ENCODE assay signal across 1 cellular context in the genomic region with DNA sequence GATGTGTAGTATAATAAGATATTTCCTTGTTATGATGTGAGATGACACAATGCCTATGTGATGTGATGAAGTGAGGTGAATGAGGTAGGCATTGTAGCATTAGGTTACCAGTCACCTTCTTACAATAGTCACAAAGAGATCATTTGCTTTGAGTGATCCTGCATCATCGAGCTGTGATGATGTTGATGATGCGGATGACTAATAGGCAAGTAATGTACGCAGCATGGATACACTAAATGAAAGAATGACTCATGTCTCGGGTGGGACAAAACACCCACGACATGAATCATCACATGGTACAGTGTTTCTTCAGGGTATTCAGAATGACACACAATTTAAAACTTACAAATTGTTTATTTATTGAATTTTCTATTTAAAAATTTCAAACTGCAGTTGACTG.
TF ChIP-seq lines count a peak whose summit lies in the region.

No MANE protein-coding gene starts in this region.

TF ChIP-seq in GM12878, 131 proteins besides CTCF, POLR2A, EP300 and RAD21 (continued from another document):
- TF ChIP-seq, protein P1, sequence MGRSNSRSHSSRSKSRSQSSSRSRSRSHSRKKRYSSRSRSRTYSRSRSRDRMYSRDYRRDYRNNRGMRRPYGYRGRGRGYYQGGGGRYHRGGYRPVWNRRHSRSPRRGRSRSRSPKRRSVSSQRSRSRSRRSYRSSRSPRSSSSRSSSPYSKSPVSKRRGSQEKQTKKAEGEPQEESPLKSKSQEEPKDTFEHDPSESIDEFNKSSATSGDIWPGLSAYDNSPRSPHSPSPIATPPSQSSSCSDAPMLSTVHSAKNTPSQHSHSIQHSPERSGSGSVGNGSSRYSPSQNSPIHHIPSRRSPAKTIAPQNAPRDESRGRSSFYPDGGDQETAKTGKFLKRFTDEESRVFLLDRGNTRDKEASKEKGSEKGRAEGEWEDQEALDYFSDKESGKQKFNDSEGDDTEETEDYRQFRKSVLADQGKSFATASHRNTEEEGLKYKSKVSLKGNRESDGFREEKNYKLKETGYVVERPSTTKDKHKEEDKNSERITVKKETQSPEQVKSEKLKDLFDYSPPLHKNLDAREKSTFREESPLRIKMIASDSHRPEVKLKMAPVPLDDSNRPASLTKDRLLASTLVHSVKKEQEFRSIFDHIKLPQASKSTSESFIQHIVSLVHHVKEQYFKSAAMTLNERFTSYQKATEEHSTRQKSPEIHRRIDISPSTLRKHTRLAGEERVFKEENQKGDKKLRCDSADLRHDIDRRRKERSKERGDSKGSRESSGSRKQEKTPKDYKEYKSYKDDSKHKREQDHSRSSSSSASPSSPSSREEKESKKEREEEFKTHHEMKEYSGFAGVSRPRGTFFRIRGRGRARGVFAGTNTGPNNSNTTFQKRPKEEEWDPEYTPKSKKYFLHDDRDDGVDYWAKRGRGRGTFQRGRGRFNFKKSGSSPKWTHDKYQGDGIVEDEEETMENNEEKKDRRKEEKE (IDR thresholded peaks at IDR 0.05), result no peak
- TF ChIP-seq, protein P2, sequence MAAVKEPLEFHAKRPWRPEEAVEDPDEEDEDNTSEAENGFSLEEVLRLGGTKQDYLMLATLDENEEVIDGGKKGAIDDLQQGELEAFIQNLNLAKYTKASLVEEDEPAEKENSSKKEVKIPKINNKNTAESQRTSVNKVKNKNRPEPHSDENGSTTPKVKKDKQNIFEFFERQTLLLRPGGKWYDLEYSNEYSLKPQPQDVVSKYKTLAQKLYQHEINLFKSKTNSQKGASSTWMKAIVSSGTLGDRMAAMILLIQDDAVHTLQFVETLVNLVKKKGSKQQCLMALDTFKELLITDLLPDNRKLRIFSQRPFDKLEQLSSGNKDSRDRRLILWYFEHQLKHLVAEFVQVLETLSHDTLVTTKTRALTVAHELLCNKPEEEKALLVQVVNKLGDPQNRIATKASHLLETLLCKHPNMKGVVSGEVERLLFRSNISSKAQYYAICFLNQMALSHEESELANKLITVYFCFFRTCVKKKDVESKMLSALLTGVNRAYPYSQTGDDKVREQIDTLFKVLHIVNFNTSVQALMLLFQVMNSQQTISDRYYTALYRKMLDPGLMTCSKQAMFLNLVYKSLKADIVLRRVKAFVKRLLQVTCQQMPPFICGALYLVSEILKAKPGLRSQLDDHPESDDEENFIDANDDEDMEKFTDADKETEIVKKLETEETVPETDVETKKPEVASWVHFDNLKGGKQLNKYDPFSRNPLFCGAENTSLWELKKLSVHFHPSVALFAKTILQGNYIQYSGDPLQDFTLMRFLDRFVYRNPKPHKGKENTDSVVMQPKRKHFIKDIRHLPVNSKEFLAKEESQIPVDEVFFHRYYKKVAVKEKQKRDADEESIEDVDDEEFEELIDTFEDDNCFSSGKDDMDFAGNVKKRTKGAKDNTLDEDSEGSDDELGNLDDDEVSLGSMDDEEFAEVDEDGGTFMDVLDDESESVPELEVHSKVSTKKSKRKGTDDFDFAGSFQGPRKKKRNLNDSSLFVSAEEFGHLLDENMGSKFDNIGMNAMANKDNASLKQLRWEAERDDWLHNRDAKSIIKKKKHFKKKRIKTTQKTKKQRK (IDR thresholded peaks at IDR 0.05; ENCODE audit: low read depth, low read length), result no peak
- TF ChIP-seq YBX1 (IDR thresholded peaks at IDR 0.05) (no peak), EED (IDR thresholded peaks at IDR 0.05; ENCODE audit: low read depth) (no peak), ATF7 (IDR thresholded peaks at IDR 0.05; ENCODE audit: low read depth) (peak; percentile 39; the same call in 1 of the 2 replicates), ZNF207 (IDR thresholded peaks at IDR 0.05; ENCODE audit: borderline replicate concordance) (no peak), CHD2 (IDR thresholded peaks at IDR 0.05; ENCODE audit: borderline replicate concordance, low read depth, low read length) (no peak), MTA2 (IDR thresholded peaks at IDR 0.05; ENCODE audit: low read depth) (no peak), FOXK2 (IDR thresholded peaks at IDR 0.05) (no peak), HDGF (IDR thresholded peaks at IDR 0.05) (no peak), CREM (IDR thresholded peaks at IDR 0.05; ENCODE audit: low read depth) (peak; percentile 38; the same call in 1 of the 2 replicates), GABPA (IDR thresholded peaks at IDR 0.05; ENCODE audit: low read depth) (no peak), CREB1 (IDR thresholded peaks at IDR 0.05; ENCODE audit: low read depth) (peak; percentile 48; the same call in 1 of the 2 replicates)
- TF ChIP-seq, protein P3, sequence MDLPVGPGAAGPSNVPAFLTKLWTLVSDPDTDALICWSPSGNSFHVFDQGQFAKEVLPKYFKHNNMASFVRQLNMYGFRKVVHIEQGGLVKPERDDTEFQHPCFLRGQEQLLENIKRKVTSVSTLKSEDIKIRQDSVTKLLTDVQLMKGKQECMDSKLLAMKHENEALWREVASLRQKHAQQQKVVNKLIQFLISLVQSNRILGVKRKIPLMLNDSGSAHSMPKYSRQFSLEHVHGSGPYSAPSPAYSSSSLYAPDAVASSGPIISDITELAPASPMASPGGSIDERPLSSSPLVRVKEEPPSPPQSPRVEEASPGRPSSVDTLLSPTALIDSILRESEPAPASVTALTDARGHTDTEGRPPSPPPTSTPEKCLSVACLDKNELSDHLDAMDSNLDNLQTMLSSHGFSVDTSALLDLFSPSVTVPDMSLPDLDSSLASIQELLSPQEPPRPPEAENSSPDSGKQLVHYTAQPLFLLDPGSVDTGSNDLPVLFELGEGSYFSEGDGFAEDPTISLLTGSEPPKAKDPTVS (IDR thresholded peaks at IDR 0.05; ENCODE audit: low read depth, low read length), result no peak
- TF ChIP-seq, protein P4, sequence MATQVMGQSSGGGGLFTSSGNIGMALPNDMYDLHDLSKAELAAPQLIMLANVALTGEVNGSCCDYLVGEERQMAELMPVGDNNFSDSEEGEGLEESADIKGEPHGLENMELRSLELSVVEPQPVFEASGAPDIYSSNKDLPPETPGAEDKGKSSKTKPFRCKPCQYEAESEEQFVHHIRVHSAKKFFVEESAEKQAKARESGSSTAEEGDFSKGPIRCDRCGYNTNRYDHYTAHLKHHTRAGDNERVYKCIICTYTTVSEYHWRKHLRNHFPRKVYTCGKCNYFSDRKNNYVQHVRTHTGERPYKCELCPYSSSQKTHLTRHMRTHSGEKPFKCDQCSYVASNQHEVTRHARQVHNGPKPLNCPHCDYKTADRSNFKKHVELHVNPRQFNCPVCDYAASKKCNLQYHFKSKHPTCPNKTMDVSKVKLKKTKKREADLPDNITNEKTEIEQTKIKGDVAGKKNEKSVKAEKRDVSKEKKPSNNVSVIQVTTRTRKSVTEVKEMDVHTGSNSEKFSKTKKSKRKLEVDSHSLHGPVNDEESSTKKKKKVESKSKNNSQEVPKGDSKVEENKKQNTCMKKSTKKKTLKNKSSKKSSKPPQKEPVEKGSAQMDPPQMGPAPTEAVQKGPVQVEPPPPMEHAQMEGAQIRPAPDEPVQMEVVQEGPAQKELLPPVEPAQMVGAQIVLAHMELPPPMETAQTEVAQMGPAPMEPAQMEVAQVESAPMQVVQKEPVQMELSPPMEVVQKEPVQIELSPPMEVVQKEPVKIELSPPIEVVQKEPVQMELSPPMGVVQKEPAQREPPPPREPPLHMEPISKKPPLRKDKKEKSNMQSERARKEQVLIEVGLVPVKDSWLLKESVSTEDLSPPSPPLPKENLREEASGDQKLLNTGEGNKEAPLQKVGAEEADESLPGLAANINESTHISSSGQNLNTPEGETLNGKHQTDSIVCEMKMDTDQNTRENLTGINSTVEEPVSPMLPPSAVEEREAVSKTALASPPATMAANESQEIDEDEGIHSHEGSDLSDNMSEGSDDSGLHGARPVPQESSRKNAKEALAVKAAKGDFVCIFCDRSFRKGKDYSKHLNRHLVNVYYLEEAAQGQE (IDR thresholded peaks at IDR 0.05; ENCODE audit: low read depth, low read length), result no peak
- TF ChIP-seq, protein P5, sequence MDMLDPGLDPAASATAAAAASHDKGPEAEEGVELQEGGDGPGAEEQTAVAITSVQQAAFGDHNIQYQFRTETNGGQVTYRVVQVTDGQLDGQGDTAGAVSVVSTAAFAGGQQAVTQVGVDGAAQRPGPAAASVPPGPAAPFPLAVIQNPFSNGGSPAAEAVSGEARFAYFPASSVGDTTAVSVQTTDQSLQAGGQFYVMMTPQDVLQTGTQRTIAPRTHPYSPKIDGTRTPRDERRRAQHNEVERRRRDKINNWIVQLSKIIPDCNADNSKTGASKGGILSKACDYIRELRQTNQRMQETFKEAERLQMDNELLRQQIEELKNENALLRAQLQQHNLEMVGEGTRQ (IDR thresholded peaks at IDR 0.05; ENCODE audit: borderline replicate concordance, low read depth, low read length), result no peak
- TF ChIP-seq, protein P6, sequence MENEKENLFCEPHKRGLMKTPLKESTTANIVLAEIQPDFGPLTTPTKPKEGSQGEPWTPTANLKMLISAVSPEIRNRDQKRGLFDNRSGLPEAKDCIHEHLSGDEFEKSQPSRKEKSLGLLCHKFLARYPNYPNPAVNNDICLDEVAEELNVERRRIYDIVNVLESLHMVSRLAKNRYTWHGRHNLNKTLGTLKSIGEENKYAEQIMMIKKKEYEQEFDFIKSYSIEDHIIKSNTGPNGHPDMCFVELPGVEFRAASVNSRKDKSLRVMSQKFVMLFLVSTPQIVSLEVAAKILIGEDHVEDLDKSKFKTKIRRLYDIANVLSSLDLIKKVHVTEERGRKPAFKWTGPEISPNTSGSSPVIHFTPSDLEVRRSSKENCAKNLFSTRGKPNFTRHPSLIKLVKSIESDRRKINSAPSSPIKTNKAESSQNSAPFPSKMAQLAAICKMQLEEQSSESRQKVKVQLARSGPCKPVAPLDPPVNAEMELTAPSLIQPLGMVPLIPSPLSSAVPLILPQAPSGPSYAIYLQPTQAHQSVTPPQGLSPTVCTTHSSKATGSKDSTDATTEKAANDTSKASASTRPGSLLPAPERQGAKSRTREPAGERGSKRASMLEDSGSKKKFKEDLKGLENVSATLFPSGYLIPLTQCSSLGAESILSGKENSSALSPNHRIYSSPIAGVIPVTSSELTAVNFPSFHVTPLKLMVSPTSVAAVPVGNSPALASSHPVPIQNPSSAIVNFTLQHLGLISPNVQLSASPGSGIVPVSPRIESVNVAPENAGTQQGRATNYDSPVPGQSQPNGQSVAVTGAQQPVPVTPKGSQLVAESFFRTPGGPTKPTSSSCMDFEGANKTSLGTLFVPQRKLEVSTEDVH (IDR thresholded peaks at IDR 0.05; ENCODE audit: low read depth, partially characterized antibody), result no peak
- TF ChIP-seq, protein P7, sequence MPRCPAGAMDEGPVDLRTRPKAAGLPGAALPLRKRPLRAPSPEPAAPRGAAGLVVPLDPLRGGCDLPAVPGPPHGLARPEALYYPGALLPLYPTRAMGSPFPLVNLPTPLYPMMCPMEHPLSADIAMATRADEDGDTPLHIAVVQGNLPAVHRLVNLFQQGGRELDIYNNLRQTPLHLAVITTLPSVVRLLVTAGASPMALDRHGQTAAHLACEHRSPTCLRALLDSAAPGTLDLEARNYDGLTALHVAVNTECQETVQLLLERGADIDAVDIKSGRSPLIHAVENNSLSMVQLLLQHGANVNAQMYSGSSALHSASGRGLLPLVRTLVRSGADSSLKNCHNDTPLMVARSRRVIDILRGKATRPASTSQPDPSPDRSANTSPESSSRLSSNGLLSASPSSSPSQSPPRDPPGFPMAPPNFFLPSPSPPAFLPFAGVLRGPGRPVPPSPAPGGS (IDR thresholded peaks at IDR 0.05; ENCODE audit: borderline replicate concordance, insufficient read depth, low read depth, low read length, poor library complexity, severe bottlenecking), result peak; percentile 54
- TF ChIP-seq, protein P8, sequence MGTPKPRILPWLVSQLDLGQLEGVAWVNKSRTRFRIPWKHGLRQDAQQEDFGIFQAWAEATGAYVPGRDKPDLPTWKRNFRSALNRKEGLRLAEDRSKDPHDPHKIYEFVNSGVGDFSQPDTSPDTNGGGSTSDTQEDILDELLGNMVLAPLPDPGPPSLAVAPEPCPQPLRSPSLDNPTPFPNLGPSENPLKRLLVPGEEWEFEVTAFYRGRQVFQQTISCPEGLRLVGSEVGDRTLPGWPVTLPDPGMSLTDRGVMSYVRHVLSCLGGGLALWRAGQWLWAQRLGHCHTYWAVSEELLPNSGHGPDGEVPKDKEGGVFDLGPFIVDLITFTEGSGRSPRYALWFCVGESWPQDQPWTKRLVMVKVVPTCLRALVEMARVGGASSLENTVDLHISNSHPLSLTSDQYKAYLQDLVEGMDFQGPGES (IDR thresholded peaks at IDR 0.05), result no peak
